1 cellular context compared by ENCODE assay signal in the genomic region with DNA sequence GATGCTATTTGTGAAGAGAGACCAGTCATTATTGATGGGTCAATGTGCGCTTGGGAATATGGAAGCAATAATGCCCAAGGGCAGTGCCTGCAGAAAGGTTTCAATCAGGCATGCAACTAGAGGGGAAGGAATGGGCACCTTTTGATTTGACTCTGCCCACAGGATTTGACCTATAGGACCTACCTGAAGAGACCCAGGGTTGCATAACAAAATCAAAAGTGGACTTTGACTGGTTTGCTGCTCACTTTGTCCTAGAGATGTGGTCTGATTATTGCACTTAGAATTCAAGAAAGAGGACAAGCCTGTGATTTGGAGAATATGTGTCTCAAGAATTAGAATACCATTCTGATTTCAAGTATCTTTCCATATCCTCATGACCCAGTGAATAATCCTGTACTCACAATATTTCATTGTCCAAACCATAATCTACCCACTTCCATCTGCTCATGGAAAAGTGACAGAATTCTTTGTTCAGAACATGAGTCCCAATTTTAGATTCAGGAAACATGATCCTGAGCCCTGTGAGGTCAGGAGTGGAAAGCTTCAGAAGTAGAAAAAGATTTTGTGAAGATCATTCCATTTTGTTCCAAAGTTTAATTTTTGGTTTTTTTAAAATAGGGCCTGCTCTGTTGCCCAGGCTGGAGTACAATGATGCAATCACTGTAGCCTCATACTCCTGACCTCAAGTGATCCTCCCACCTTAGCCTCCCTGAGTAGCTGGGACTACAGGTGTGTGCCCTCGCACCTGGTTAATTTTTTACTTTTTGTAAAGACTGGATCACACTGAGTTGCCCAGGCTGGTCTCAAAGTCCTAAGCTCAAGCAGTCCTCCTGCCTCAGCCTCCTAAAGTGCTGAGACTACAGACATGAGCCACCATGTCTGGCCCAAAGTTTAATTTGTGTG.
TF ChIP-seq lines count a peak whose summit lies in the region.

No MANE protein-coding gene starts in this region.

TF ChIP-seq in HepG2, 621 proteins besides CTCF, POLR2A, EP300 and RAD21 (continued from another document and continues in another):
- no peak for TF ChIP-seq ZBTB49 (CRISPR knock-in tag; IDR thresholded peaks at IDR 0.05; ENCODE audit: borderline replicate concordance)
- TF ChIP-seq TEAD2 (CRISPR knock-in tag; IDR thresholded peaks at IDR 0.05) = no peak
- no peak for TF ChIP-seq RELA (CRISPR knock-in tag; IDR thresholded peaks at IDR 0.05)
- no peak for TF ChIP-seq SRF (IDR thresholded peaks at IDR 0.05; ENCODE audit: low read depth, low read length)
- 0 out of 2 replicates have a peak, but pooled peaks have one; percentile 32 for TF ChIP-seq CEBPB (IDR thresholded peaks at IDR 0.05; ENCODE audit: borderline replicate concordance, low read depth, low read length)
- TF ChIP-seq, protein P1, sequence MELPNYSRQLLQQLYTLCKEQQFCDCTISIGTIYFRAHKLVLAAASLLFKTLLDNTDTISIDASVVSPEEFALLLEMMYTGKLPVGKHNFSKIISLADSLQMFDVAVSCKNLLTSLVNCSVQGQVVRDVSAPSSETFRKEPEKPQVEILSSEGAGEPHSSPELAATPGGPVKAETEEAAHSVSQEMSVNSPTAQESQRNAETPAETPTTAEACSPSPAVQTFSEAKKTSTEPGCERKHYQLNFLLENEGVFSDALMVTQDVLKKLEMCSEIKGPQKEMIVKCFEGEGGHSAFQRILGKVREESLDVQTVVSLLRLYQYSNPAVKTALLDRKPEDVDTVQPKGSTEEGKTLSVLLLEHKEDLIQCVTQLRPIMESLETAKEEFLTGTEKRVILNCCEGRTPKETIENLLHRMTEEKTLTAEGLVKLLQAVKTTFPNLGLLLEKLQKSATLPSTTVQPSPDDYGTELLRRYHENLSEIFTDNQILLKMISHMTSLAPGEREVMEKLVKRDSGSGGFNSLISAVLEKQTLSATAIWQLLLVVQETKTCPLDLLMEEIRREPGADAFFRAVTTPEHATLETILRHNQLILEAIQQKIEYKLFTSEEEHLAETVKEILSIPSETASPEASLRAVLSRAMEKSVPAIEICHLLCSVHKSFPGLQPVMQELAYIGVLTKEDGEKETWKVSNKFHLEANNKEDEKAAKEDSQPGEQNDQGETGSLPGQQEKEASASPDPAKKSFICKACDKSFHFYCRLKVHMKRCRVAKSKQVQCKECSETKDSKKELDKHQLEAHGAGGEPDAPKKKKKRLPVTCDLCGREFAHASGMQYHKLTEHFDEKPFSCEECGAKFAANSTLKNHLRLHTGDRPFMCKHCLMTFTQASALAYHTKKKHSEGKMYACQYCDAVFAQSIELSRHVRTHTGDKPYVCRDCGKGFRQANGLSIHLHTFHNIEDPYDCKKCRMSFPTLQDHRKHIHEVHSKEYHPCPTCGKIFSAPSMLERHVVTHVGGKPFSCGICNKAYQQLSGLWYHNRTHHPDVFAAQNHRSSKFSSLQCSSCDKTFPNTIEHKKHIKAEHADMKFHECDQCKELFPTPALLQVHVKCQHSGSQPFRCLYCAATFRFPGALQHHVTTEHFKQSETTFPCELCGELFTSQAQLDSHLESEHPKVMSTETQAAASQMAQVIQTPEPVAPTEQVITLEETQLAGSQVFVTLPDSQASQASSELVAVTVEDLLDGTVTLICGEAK (IDR thresholded peaks at IDR 0.05) = no peak
- TF ChIP-seq, protein P1 (CRISPR knock-in tag; IDR thresholded peaks at IDR 0.05) = peak; percentile 51; the same call in 1 of the 2 replicates
- TF ChIP-seq, protein P2, sequence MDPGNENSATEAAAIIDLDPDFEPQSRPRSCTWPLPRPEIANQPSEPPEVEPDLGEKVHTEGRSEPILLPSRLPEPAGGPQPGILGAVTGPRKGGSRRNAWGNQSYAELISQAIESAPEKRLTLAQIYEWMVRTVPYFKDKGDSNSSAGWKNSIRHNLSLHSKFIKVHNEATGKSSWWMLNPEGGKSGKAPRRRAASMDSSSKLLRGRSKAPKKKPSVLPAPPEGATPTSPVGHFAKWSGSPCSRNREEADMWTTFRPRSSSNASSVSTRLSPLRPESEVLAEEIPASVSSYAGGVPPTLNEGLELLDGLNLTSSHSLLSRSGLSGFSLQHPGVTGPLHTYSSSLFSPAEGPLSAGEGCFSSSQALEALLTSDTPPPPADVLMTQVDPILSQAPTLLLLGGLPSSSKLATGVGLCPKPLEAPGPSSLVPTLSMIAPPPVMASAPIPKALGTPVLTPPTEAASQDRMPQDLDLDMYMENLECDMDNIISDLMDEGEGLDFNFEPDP (CRISPR knock-in tag; conservative IDR thresholded peaks at IDR 0.05) = no peak
- TF ChIP-seq ATF1 (CRISPR knock-in tag; IDR thresholded peaks at IDR 0.05) = no peak
- TF ChIP-seq, protein P3, sequence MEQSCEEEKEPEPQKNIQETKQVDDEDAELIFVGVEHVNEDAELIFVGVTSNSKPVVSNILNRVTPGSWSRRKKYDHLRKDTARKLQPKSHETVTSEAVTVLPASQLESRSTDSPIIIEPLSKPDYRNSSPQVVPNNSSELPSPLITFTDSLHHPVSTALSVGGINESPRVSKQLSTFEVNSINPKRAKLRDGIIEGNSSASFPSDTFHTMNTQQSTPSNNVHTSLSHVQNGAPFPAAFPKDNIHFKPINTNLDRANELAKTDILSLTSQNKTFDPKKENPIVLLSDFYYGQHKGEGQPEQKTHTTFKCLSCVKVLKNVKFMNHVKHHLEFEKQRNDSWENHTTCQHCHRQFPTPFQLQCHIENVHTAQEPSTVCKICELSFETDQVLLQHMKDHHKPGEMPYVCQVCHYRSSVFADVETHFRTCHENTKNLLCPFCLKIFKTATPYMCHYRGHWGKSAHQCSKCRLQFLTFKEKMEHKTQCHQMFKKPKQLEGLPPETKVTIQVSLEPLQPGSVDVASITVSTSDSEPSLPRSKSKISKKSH (CRISPR knock-in tag; IDR thresholded peaks at IDR 0.05; ENCODE audit: borderline replicate concordance) = no peak
- TF ChIP-seq HNF4G (IDR thresholded peaks at IDR 0.05; ENCODE audit: borderline replicate concordance, low read depth, low read length) = peak; percentile 50; the same call in 1 of the 2 replicates
- TF ChIP-seq HNF4G (CRISPR knock-in tag; IDR thresholded peaks at IDR 0.05; ENCODE audit: borderline replicate concordance, low read depth) = no peak; the same call in 1 of the 2 replicates
- TF ChIP-seq IRF2 (CRISPR knock-in tag; IDR thresholded peaks at IDR 0.05) = no peak
- TF ChIP-seq, protein P4, sequence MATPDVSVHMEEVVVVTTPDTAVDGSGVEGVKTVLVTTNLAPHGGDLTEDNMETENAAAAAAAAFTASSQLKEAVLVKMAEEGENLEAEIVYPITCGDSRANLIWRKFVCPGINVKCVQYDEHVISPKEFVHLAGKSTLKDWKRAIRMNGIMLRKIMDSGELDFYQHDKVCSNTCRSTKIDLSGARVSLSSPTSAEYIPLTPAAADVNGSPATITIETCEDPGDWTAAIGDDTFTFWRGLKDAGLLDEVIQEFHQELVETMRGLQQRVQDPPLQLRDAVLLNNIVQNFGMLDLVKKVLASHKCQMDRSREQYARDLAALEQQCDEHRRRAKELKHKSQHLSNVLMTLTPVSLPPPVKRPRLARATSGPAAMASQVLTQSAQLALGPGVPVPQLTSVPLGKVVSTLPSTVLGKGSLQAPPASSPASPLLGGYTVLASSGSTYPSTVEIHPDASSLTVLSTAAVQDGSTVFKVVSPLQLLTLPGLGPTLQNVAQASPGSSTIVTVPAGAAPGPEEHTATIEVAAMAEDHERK (CRISPR knock-in tag; IDR thresholded peaks at IDR 0.05; ENCODE audit: low read depth) = no peak
- no peak for TF ChIP-seq ZNF589 (CRISPR knock-in tag; conservative IDR thresholded peaks at IDR 0.05)
- TF ChIP-seq KLF16 (CRISPR knock-in tag; IDR thresholded peaks at IDR 0.05) = no peak
- TF ChIP-seq SPEN (CRISPR knock-in tag; IDR thresholded peaks at IDR 0.05; ENCODE audit: low read depth) = no peak
- no peak for TF ChIP-seq KMT2A (CRISPR knock-in tag; IDR thresholded peaks at IDR 0.05)
- no peak for TF ChIP-seq KDM3A (CRISPR knock-in tag; IDR thresholded peaks at IDR 0.05; ENCODE audit: low read depth)
- no peak for TF ChIP-seq ZMAT5 (CRISPR knock-in tag; IDR thresholded peaks at IDR 0.05; ENCODE audit: borderline replicate concordance, low read depth)
- no peak for TF ChIP-seq ZNF432 (CRISPR knock-in tag; IDR thresholded peaks at IDR 0.05; ENCODE audit: borderline replicate concordance)
- no peak for TF ChIP-seq ZNF20 (CRISPR knock-in tag; IDR thresholded peaks at IDR 0.05)
- TF ChIP-seq ZEB1 (IDR thresholded peaks at IDR 0.05; ENCODE audit: insufficient replicate concordance, low read depth) = peak; percentile 2
- no peak for TF ChIP-seq ZNF605 (CRISPR knock-in tag; IDR thresholded peaks at IDR 0.05)
- no peak for TF ChIP-seq FLYWCH1 (CRISPR knock-in tag; IDR thresholded peaks at IDR 0.05)
- TF ChIP-seq JDP2 (CRISPR knock-in tag; IDR thresholded peaks at IDR 0.05; ENCODE audit: borderline replicate concordance) = no peak
- TF ChIP-seq MYNN (CRISPR knock-in tag; IDR thresholded peaks at IDR 0.05; ENCODE audit: low read depth) = no peak
- no peak for TF ChIP-seq SMARCC2 (IDR thresholded peaks at IDR 0.05)
- no peak for TF ChIP-seq SMARCE1 (IDR thresholded peaks at IDR 0.05; ENCODE audit: borderline replicate concordance)
- no peak for TF ChIP-seq HOMEZ (CRISPR knock-in tag; IDR thresholded peaks at IDR 0.05; ENCODE audit: low read depth)
- TF ChIP-seq ZNF660 (CRISPR knock-in tag; IDR thresholded peaks at IDR 0.05; ENCODE audit: borderline replicate concordance, low read depth) = no peak
- no peak for TF ChIP-seq ZNF512 (CRISPR knock-in tag; IDR thresholded peaks at IDR 0.05)
- no peak for TF ChIP-seq ZNF652 (CRISPR knock-in tag; IDR thresholded peaks at IDR 0.05; ENCODE audit: borderline replicate concordance, low read depth)
- TF ChIP-seq, protein P5, sequence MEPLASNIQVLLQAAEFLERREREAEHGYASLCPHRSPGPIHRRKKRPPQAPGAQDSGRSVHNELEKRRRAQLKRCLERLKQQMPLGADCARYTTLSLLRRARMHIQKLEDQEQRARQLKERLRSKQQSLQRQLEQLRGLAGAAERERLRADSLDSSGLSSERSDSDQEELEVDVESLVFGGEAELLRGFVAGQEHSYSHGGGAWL (CRISPR knock-in tag; IDR thresholded peaks at IDR 0.05) = no peak
